ENCODE assay signal across 11 cellular contexts in the genomic region with DNA sequence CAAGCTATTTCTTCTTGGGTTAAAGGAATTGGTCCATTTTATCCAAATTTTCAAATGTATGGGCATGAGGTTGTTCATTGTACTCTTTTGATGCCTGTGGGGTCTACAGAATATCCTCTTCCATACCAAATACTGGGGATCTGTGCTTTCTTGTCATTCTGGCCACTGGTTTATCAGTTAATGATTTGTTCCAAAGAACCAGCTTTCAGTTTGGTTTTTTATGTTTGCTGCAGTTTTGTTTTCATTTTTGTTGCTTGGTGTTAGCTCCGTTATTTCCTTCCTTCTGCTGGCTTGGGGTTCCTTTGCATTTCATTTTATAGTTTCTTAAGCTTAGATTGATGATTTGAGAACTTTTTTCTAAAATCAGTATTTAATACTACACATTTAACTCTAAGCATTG.
"Had no signal": no experiment of that assay in that cellular context is flagged by ENCODE, and none has a peak within 500 bp of the region (broad histone marks: within the 10 kb centered on the region; RNA-seq: fewer than 3 reads in every experiment).

No MANE protein-coding gene starts in this region.

- DNase-seq: activated gamma-delta T cell, natural killer cell, nucleus accumbens, small intestine, trophoblast cell had no signal

- H3K27me3 Mint-ChIP-seq: progenitor cell of endocrine pancreas; stimulated activated memory B cell treated with anti-CD40 and anti-IgM and Interleukin-4, amounts not matched to agents 10 μg/mL and 1 μg/mL and 100 μg/mL, for 72 hours had no signal

- H3K27me3 ChIP-seq: esophagus muscularis mucosa had no signal

- H3K4me1 Mint-ChIP-seq: stimulated activated memory B cell treated with anti-CD40 and anti-IgM and Interleukin-4, amounts not matched to agents 10 μg/mL and 1 μg/mL and 100 μg/mL, for 72 hours had no signal

- H3K9me3 ChIP-seq: esophagus muscularis mucosa had no signal

- H3K9me3 Mint-ChIP-seq: natural killer cell had no signal

- H3K27ac Mint-ChIP-seq: natural killer cell; progenitor cell of endocrine pancreas; stimulated activated memory B cell treated with anti-CD40 and anti-IgM and Interleukin-4, amounts not matched to agents 10 μg/mL and 1 μg/mL and 100 μg/mL, for 72 hours had no signal

- H3K4me3 ChIP-seq: esophagus muscularis mucosa, lung had no signal

- H3K4me1 ChIP-seq: esophagus muscularis mucosa had no signal

- H3K27ac ChIP-seq: esophagus muscularis mucosa, WERI-Rb-1 had no signal

- H3K4me3 Mint-ChIP-seq: natural killer cell; stimulated activated memory B cell treated with anti-CD40 and anti-IgM and Interleukin-4, amounts not matched to agents 10 μg/mL and 1 μg/mL and 100 μg/mL, for 72 hours had no signal

- FAIRE-seq: astrocyte, small intestine had no signal
